Comparison of ENCODE assay signal across 11 cellular contexts in the genomic region with DNA sequence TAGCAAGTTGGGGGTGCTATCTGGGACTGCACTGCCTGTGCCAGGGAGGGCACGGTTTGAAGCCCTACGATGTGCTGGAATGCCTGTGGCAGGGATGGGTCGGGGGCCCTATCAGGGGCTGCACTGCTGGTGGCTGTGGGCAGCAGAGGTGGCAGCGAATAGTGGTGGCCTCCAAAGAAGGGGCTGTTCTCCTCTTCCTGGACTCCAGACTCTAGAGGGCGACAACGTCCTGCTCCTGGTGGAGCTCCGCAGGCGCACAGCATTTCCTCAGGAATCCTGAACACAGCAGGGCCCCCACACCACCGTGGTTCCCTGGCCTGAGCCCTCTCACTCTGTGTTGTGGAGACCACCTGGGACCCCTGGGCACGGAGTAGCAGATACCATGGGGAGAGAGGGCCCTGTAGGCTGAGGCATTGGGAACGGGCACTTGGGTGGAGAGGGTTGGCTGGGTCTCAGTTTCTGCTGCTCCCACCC.
DNase-seq lines count a peak whose midpoint lies in the region; ATAC-seq and TF ChIP-seq lines count a peak whose summit lies in the region.
"Had no signal": no experiment of that assay in that cellular context is flagged by ENCODE, and none has a peak within 500 bp of the region (broad histone marks: within the 10 kb centered on the region; RNA-seq: fewer than 3 reads in every experiment).

No MANE protein-coding gene starts in this region.

- H3K27me3 Mint-ChIP-seq in GM23338 (ENCODE audit: insufficient read depth, low read depth, poor library complexity) (peaks cover 8% of the 10 kb centered on the region), T-helper 17 cell (no peaks in the 10 kb centered on the region)

- H3K4me1 ChIP-seq in GM23338 (ENCODE audit: insufficient read depth): no peaks in the 10 kb centered on the region
- H3K4me1 ChIP-seq: right lobe of liver had no signal

- H3K4me3 ChIP-seq in GM23338 (no peak overlapping the region), kidney epithelial cell (ENCODE audit: low read depth, low read length) (no peak overlapping the region)
- H3K4me3 ChIP-seq: right lobe of liver had no signal

- no peak overlapping the region for H3K27ac ChIP-seq in GM23338 (ENCODE audit: low read depth)
- H3K27ac ChIP-seq: right lobe of liver had no signal

- DNase-seq in COLO668 (lab: John Stamatoyannopoulos, UW; ENCODE audit: unreplicated experiment) (peak; percentile 73), GM23338 (ENCODE audit: low spot score) (peak; percentile 74), amniotic epithelial cell (ENCODE audit: low read depth) (peak; percentile 52), kidney epithelial cell (ENCODE audit: low read depth) (no peak), T-helper 17 cell (no peak)
- DNase-seq: activated T-cell treated with anti-CD3 and anti-CD28 coated beads, Interleukin-2, amount 50 U/mL, for 1 hour; NCI-H774; right lobe of liver had no signal

- peaks cover 36% of the 10 kb centered on the region for H3K9me3 Mint-ChIP-seq in GM23338

- H3K79me2 ChIP-seq in GM23338 (replicated peaks; ENCODE audit: insufficient read depth): no peaks in the 10 kb centered on the region

- H3K36me3 ChIP-seq in GM23338 (ENCODE audit: insufficient read depth) (no peaks in the 10 kb centered on the region), kidney epithelial cell (ENCODE audit: control insufficient read depth, insufficient read depth, low read length) (no peaks in the 10 kb centered on the region)
- H3K36me3 ChIP-seq: right lobe of liver had no signal

- H2AFZ ChIP-seq in GM23338: peak overlapping the region; percentile 87; the same call in 1 of the 2 replicates

- H3F3A ChIP-seq in GM23338 (replicated peaks; ENCODE audit: low read depth): no peaks in the 10 kb centered on the region

- H3K27ac Mint-ChIP-seq in GM23338 (no peak overlapping the region), T-helper 17 cell (no peak overlapping the region)

- H3K4me3 Mint-ChIP-seq in GM23338: no peak overlapping the region
- H3K4me3 Mint-ChIP-seq in T-helper 17 cell: no peak overlapping the region

- no peaks in the 10 kb centered on the region for H4K20me1 ChIP-seq in GM23338 (replicated peaks; ENCODE audit: insufficient read depth)

- no peaks in the 10 kb centered on the region for H3K4me1 Mint-ChIP-seq in GM23338
- H3K4me1 Mint-ChIP-seq in T-helper 17 cell: peaks cover 14% of the 10 kb centered on the region

- no peaks in the 10 kb centered on the region for H3K9me2 ChIP-seq in GM23338 (ENCODE audit: insufficient read depth)

- TF ChIP-seq CTCF in GM23338 (conservative IDR thresholded peaks at IDR 0.05; ENCODE audit: low read depth in 2 of 2): peak; percentile 61 to 83
- peak; percentile 17 for TF ChIP-seq CTCF in kidney epithelial cell (IDR thresholded peaks at IDR 0.05; ENCODE audit: insufficient read depth, low read length, poor library complexity, severe bottlenecking)

- no peaks in the 10 kb centered on the region for H3K27me3 ChIP-seq in GM23338 (ENCODE audit: insufficient read depth)
- no peaks in the 10 kb centered on the region for H3K27me3 ChIP-seq in kidney epithelial cell (ENCODE audit: control insufficient read depth, insufficient read depth, low read length)
- H3K27me3 ChIP-seq: right lobe of liver had no signal

- H3K4me2 ChIP-seq in GM23338: no peak overlapping the region

- H3K36me3 Mint-ChIP-seq in GM23338 (ENCODE audit: low read depth) (peaks cover 22% of the 10 kb centered on the region), T-helper 17 cell (ENCODE audit: low read depth) (peaks cover 3% of the 10 kb centered on the region)

- ATAC-seq in GM23338 (peak; percentile 96), T-helper 17 cell (no peak), GM18498 (IDR thresholded peaks at IDR 0.05; ENCODE audit: unreplicated experiment) (no peak), HG02970 (IDR thresholded peaks at IDR 0.05; ENCODE audit: low FRiP score, unreplicated experiment) (no peak), GM18909 (IDR thresholded peaks at IDR 0.05; ENCODE audit: poor library complexity, unreplicated experiment) (no peak)

- H3K9me3 ChIP-seq in T-helper 17 cell (ENCODE audit: control insufficient read depth, low read length, poor library complexity, severe bottlenecking): no peaks in the 10 kb centered on the region
- H3K9me3 ChIP-seq: right lobe of liver had no signal

TF ChIP-seq in GM23338, 12 proteins besides CTCF, POLR2A, EP300 and RAD21:
- TF ChIP-seq, protein P1, sequence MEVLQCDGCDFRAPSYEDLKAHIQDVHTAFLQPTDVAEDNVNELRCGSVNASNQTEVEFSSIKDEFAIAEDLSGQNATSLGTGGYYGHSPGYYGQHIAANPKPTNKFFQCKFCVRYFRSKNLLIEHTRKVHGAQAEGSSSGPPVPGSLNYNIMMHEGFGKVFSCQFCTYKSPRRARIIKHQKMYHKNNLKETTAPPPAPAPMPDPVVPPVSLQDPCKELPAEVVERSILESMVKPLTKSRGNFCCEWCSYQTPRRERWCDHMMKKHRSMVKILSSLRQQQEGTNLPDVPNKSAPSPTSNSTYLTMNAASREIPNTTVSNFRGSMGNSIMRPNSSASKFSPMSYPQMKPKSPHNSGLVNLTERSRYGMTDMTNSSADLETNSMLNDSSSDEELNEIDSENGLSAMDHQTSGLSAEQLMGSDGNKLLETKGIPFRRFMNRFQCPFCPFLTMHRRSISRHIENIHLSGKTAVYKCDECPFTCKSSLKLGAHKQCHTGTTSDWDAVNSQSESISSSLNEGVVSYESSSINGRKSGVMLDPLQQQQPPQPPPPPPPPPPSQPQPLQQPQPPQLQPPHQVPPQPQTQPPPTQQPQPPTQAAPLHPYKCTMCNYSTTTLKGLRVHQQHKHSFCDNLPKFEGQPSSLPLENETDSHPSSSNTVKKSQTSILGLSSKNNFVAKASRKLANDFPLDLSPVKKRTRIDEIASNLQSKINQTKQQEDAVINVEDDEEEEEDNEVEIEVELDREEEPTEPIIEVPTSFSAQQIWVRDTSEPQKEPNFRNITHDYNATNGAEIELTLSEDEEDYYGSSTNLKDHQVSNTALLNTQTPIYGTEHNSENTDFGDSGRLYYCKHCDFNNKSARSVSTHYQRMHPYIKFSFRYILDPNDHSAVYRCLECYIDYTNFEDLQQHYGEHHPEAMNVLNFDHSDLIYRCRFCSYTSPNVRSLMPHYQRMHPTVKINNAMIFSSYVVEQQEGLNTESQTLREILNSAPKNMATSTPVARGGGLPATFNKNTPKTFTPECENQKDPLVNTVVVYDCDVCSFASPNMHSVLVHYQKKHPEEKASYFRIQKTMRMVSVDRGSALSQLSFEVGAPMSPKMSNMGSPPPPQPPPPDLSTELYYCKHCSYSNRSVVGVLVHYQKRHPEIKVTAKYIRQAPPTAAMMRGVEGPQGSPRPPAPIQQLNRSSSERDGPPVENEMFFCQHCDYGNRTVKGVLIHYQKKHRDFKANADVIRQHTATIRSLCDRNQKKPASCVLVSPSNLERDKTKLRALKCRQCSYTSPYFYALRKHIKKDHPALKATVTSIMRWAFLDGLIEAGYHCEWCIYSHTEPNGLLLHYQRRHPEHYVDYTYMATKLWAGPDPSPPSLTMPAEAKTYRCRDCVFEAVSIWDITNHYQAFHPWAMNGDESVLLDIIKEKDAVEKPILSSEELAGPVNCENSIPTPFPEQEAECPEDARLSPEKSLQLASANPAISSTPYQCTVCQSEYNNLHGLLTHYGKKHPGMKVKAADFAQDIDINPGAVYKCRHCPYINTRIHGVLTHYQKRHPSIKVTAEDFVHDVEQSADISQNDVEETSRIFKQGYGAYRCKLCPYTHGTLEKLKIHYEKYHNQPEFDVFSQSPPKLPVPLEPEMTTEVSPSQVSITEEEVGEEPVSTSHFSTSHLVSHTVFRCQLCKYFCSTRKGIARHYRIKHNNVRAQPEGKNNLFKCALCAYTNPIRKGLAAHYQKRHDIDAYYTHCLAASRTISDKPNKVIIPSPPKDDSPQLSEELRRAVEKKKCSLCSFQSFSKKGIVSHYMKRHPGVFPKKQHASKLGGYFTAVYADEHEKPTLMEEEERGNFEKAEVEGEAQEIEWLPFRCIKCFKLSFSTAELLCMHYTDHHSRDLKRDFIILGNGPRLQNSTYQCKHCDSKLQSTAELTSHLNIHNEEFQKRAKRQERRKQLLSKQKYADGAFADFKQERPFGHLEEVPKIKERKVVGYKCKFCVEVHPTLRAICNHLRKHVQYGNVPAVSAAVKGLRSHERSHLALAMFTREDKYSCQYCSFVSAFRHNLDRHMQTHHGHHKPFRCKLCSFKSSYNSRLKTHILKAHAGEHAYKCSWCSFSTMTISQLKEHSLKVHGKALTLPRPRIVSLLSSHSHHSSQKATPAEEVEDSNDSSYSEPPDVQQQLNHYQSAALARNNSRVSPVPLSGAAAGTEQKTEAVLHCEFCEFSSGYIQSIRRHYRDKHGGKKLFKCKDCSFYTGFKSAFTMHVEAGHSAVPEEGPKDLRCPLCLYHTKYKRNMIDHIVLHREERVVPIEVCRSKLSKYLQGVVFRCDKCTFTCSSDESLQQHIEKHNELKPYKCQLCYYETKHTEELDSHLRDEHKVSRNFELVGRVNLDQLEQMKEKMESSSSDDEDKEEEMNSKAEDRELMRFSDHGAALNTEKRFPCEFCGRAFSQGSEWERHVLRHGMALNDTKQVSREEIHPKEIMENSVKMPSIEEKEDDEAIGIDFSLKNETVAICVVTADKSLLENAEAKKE (CRISPR knock-in tag; IDR thresholded peaks at IDR 0.05): no peak
- TF ChIP-seq ZNF331 (CRISPR knock-in tag; IDR thresholded peaks at IDR 0.05; ENCODE audit: low read depth): no peak

Comparison
In these comparisons a context has a peak if more than half of its experiments do, and no peak if none do; other contexts are left out.
1. DNase-seq: peak in COLO668 (single experiment), GM23338 (single experiment) and amniotic epithelial cell (single experiment); none in kidney epithelial cell (single experiment) and T-helper 17 cell (0 of 3).